ENCODE assay signal across 21 cellular contexts in genomic region chr16:29025218-29025617, GRCh38. TPM values are rescaled to one million over a fixed set of nuclear protein-coding genes. Genes with fewer than 3 reads are reported as not detected.
A peak's percentile ranks its signal among the peaks of the same experiment; 100 is the strongest.
DNase-seq lines count a peak whose midpoint lies in the region; ATAC-seq and TF ChIP-seq lines count a peak whose summit lies in the region.
"Had no signal": no experiment of that assay in that cellular context is flagged by ENCODE, and none has a peak within 500 bp of the region (broad histone marks: within the 10 kb centered on the region; RNA-seq: fewer than 3 reads in every experiment).

No MANE protein-coding gene starts in this region.

- no peaks in the 10 kb centered on the region for H3K36me3 ChIP-seq in GM23338 (ENCODE audit: insufficient read depth)
- H3K36me3 ChIP-seq in spleen: no peaks in the 10 kb centered on the region
- H3K36me3 ChIP-seq: colonic mucosa, prostate gland, suprapubic skin had no signal

- TF ChIP-seq POLR2A in spleen (IDR thresholded peaks at IDR 0.05): no peak

- peak overlapping the region; percentile 47; the same call in 1 of the 2 replicates for H2AFZ ChIP-seq in GM23338

- no peaks in the 10 kb centered on the region for H3K36me3 Mint-ChIP-seq in GM23338 (ENCODE audit: low read depth)
- H3K36me3 Mint-ChIP-seq in activated T-helper 1 cell treated with anti-CD3 and anti-CD28 coated beads, Interleukin-12 subunit alpha, Interleukin-12 subunit beta, Interleukin-2, Interleukin-4 antibody, amounts not matched to agents 30 ng/mL and 10 ng/mL and 1 ng/mL, durations not matched to agents 14 hours and 24 hours and 36 hours (ENCODE audit: low read depth): no peaks in the 10 kb centered on the region
- H3K36me3 Mint-ChIP-seq: mesothelial cell of epicardium had no signal

- peaks cover 12% of the 10 kb centered on the region for H3K4me1 Mint-ChIP-seq in GM23338
- H3K4me1 Mint-ChIP-seq in activated T-helper 1 cell treated with anti-CD3 and anti-CD28 coated beads, Interleukin-12 subunit alpha, Interleukin-12 subunit beta, Interleukin-2, Interleukin-4 antibody, amounts not matched to agents 30 ng/mL and 10 ng/mL and 1 ng/mL, durations not matched to agents 14 hours and 24 hours and 36 hours (ENCODE audit: low read depth): peaks cover 65% of the 10 kb centered on the region
- H3K4me1 Mint-ChIP-seq: mesothelial cell of epicardium had no signal

- H3K27me3 ChIP-seq in GM23338 (ENCODE audit: insufficient read depth) (no peaks in the 10 kb centered on the region), spleen (replicated peaks in 1 of 7) (peaks cover 0 to 46% (median 0%) of the 10 kb centered on the region in 7 donors)
- H3K27me3 ChIP-seq: colonic mucosa had no signal

- H3K9me3 ChIP-seq in spleen: no peaks in the 10 kb centered on the region
- H3K9me3 ChIP-seq: colonic mucosa, prostate gland, suprapubic skin had no signal

- H3K4me2 ChIP-seq in GM23338: no peak overlapping the region

- 35 to 62% (median 52%) methylated on average over 5 of the region's 5 CpGs for WGBS in spleen, 5 donors

- H3F3A ChIP-seq in GM23338 (replicated peaks; ENCODE audit: low read depth): no peaks in the 10 kb centered on the region

- H3K4me3 ChIP-seq in GM23338 (no peak overlapping the region), spleen (no peak overlapping the region)
- H3K4me3 ChIP-seq: colonic mucosa, prostate gland, skin epidermis, suprapubic skin had no signal

- peak; percentile 48 to 49 for DNase-seq in activated T-cell treated with anti-CD3 and anti-CD28 coated beads, Interleukin-2, amount 50 U/mL, for 48 hours
- DNase-seq in activated T-cell treated with anti-CD3 and anti-CD28 coated beads, Interleukin-2, amount 50 U/mL, for 1 hour: no peak
- DNase-seq in GM23338 (ENCODE audit: low spot score): no peak
- DNase-seq in activated T-helper 1 cell treated with anti-CD3 and anti-CD28 coated beads, Interleukin-12 subunit alpha, Interleukin-12 subunit beta, Interleukin-2, Interleukin-4 antibody, amounts not matched to agents 30 ng/mL and 10 ng/mL and 1 ng/mL, durations not matched to agents 14 hours and 24 hours and 36 hours (ENCODE audit: low spot score): no peak
- peak; percentile 23 for DNase-seq in spleen
- DNase-seq in medulla oblongata (ENCODE audit: extremely low spot score): no peak
- no peak for DNase-seq in kidney tubule cell (ENCODE audit: low spot score)
- DNase-seq in retina: no peak
- DNase-seq: colonic mucosa, DMS79 treated with DMSO at 0.1 percent for 48 hours, endodermal cell, Kasumi-1, NCI-H1092 treated with DMSO at 0.1 percent for 48 hours, NCI-H2081 treated with DMSO at 0.1 percent for 48 hours, NCI-H510A, nephron progenitor cell had no signal

- H3K27ac Mint-ChIP-seq in GM23338: no peak overlapping the region
- peak overlapping the region; percentile 12 for H3K27ac Mint-ChIP-seq in activated T-helper 1 cell treated with anti-CD3 and anti-CD28 coated beads, Interleukin-12 subunit alpha, Interleukin-12 subunit beta, Interleukin-2, Interleukin-4 antibody, amounts not matched to agents 30 ng/mL and 10 ng/mL and 1 ng/mL, durations not matched to agents 14 hours and 24 hours and 36 hours
- H3K27ac Mint-ChIP-seq: endodermal cell, mesothelial cell of epicardium, nephron progenitor cell had no signal

- H3K9me3 Mint-ChIP-seq in GM23338: no peaks in the 10 kb centered on the region
- H3K9me3 Mint-ChIP-seq in activated T-helper 1 cell treated with anti-CD3 and anti-CD28 coated beads, Interleukin-12 subunit alpha, Interleukin-12 subunit beta, Interleukin-2, Interleukin-4 antibody, amounts not matched to agents 30 ng/mL and 10 ng/mL and 1 ng/mL, durations not matched to agents 14 hours and 24 hours and 36 hours: no peaks in the 10 kb centered on the region
- H3K9me3 Mint-ChIP-seq: endodermal cell, mesothelial cell of epicardium, nephron progenitor cell had no signal

- H3K27ac ChIP-seq in GM23338 (ENCODE audit: low read depth) (no peak overlapping the region), spleen (no peak overlapping the region)
- H3K27ac ChIP-seq: colonic mucosa, prostate gland, suprapubic skin had no signal

- intact Hi-C loops in activated T-helper 1 cell treated with anti-CD3 and anti-CD28 coated beads, Interleukin-12 subunit alpha, Interleukin-12 subunit beta, Interleukin-2, Interleukin-4 antibody, amounts not matched to agents 30 ng/mL and 10 ng/mL and 1 ng/mL, durations not matched to agents 14 hours and 24 hours and 36 hours (cut with micrococcal nuclease): loop anchor here (5.0 to 10.0 kb wide), 2 partner anchors 203 to 800 kb away; partner anchors contain the start of genes ATXN2L and MVP
- intact Hi-C loops in spleen (cut with DNase I; ENCODE audit: low total_unique reads): no loop called here

- H3K4me3 Mint-ChIP-seq in GM23338: no peak overlapping the region
- peak overlapping the region; percentile 19 for H3K4me3 Mint-ChIP-seq in activated T-helper 1 cell treated with anti-CD3 and anti-CD28 coated beads, Interleukin-12 subunit alpha, Interleukin-12 subunit beta, Interleukin-2, Interleukin-4 antibody, amounts not matched to agents 30 ng/mL and 10 ng/mL and 1 ng/mL, durations not matched to agents 14 hours and 24 hours and 36 hours
- H3K4me3 Mint-ChIP-seq: endodermal cell, mesothelial cell of epicardium, nephron progenitor cell had no signal

- H3K4me1 ChIP-seq in GM23338 (ENCODE audit: insufficient read depth) (no peaks in the 10 kb centered on the region), spleen (peaks cover 0 to 6% (median 0%) of the 10 kb centered on the region in 6 donors)
- H3K4me1 ChIP-seq: colonic mucosa, prostate gland had no signal

- no peaks in the 10 kb centered on the region for H3K79me2 ChIP-seq in GM23338 (replicated peaks; ENCODE audit: insufficient read depth)

- H3K27me3 Mint-ChIP-seq in GM23338 (ENCODE audit: insufficient read depth, low read depth, poor library complexity): peaks cover 12% of the 10 kb centered on the region
- no peaks in the 10 kb centered on the region for H3K27me3 Mint-ChIP-seq in activated T-helper 1 cell treated with anti-CD3 and anti-CD28 coated beads, Interleukin-12 subunit alpha, Interleukin-12 subunit beta, Interleukin-2, Interleukin-4 antibody, amounts not matched to agents 30 ng/mL and 10 ng/mL and 1 ng/mL, durations not matched to agents 14 hours and 24 hours and 36 hours (ENCODE audit: insufficient read depth)

- TF ChIP-seq CTCF in GM23338 (conservative IDR thresholded peaks at IDR 0.05; ENCODE audit: low read depth in 2 of 2): no peak
- TF ChIP-seq CTCF in spleen (IDR thresholded peaks at IDR 0.05 in 8 of 11, conservative IDR thresholded peaks at IDR 0.05 in 3 of 11): no peak

- H3K9me2 ChIP-seq in GM23338 (ENCODE audit: insufficient read depth): no peaks in the 10 kb centered on the region

- H4K20me1 ChIP-seq in GM23338 (replicated peaks; ENCODE audit: insufficient read depth): no peaks in the 10 kb centered on the region

- ATAC-seq in GM23338: no peak
- ATAC-seq: SK-N-SH treated with all-trans-retinoic acid at 6 μM for 48 hours had no signal

TF ChIP-seq in GM23338, 12 proteins besides CTCF, POLR2A, EP300 and RAD21 (continues in another document):
- no peak for TF ChIP-seq ZNF331 (CRISPR knock-in tag; IDR thresholded peaks at IDR 0.05; ENCODE audit: low read depth)

RNA-seq across cellular contexts. Expression of gene LAT, which starts 40.4 kb away (rescaled TPM):
- 0.19 and 2.4 TPM in 2 replicates for total RNA-seq in GM23338 (2014; rRNA removed; shearing (Covaris generic))
- 1.3 and 2.2 TPM in 2 replicates for polyA plus RNA-seq in GM23338 (2016; fragmentation: Nextera tagmentation; extraction: Ambion mirVana)
- 230 and 234 TPM in 2 replicates for total RNA-seq in activated T-helper 1 cell treated with anti-CD3 and anti-CD28 coated beads, Interleukin-12 subunit alpha, Interleukin-12 subunit beta, Interleukin-2, Interleukin-4 antibody, amounts not matched to agents 30 ng/mL and 10 ng/mL and 1 ng/mL, durations not matched to agents 14 hours and 24 hours and 36 hours
- total RNA-seq in spleen: 10 to 100 TPM; 28.6 to 38.9 (median 32.2) TPM
- polyA plus RNA-seq in spleen: 10 to 100 TPM; 32.1 to 54.2 (median 48.8) TPM

RNA-seq across cellular contexts. Expression of gene SPNS1, which starts 50.6 kb away (rescaled TPM):
- 30.0 and 48.5 TPM in 2 replicates for total RNA-seq in GM23338 (2014; rRNA removed; shearing (Covaris generic))
- 37.2 and 38.0 TPM in 2 replicates for polyA plus RNA-seq in GM23338 (2016; fragmentation: Nextera tagmentation; extraction: Ambion mirVana)
- total RNA-seq in activated T-helper 1 cell treated with anti-CD3 and anti-CD28 coated beads, Interleukin-12 subunit alpha, Interleukin-12 subunit beta, Interleukin-2, Interleukin-4 antibody, amounts not matched to agents 30 ng/mL and 10 ng/mL and 1 ng/mL, durations not matched to agents 14 hours and 24 hours and 36 hours: 21.2 and 26.9 TPM in 2 replicates
- 10 to 100 TPM; 26.9 to 41.1 (median 29.8) TPM for total RNA-seq in spleen
- polyA plus RNA-seq in spleen: 10 to 100 TPM; 30.0 to 91.4 (median 68.1) TPM

Comparison
In these comparisons a context has a peak if more than half of its experiments do, and no peak if none do; other contexts are left out.
1. DNase-seq: peak in activated T-cell treated with anti-CD3 and anti-CD28 coated beads, Interleukin-2, amount 50 U/mL, for 48 hours (2 of 2) and spleen (single experiment); none in activated T-cell treated with anti-CD3 and anti-CD28 coated beads, Interleukin-2, amount 50 U/mL, for 1 hour (single experiment), GM23338 (single experiment), activated T-helper 1 cell treated with anti-CD3 and anti-CD28 coated beads, Interleukin-12 subunit alpha, Interleukin-12 subunit beta, Interleukin-2, Interleukin-4 antibody, amounts not matched to agents 30 ng/mL and 10 ng/mL and 1 ng/mL, durations not matched to agents 14 hours and 24 hours and 36 hours (single experiment), medulla oblongata (single experiment), kidney tubule cell (single experiment) and retina (single experiment).